In genomic region chr14:105301103-105301914, GRCh38 we compare ENCODE assay signal across 8 cellular contexts. TPM values are rescaled to one million over a fixed set of nuclear protein-coding genes. Genes with fewer than 3 reads are reported as not detected.
DNase-seq lines count a peak whose midpoint lies in the region; ATAC-seq, FAIRE-seq and TF ChIP-seq lines count a peak whose summit lies in the region.

No MANE protein-coding gene starts in this region.

- H3K27me3 ChIP-seq in HUES64 (ENCODE audit: insufficient read depth, low read length) (peaks cover 9% of the 10 kb centered on the region), OCI-LY1 (ENCODE audit: insufficient read depth, low read length) (peaks cover 14% of the 10 kb centered on the region; the same call in 1 of the 2 replicates), endothelial cell of umbilical vein (ENCODE audit: control insufficient read depth in 2 of 2, insufficient read depth in 2 of 2, low read length in 2 of 2) (no peaks in the 10 kb centered on the region)

- H3K9me2 ChIP-seq in OCI-LY1 (ENCODE audit: low read depth, low read length), result no peaks in the 10 kb centered on the region

- H3K9me1 ChIP-seq in endothelial cell of umbilical vein (replicated peaks; ENCODE audit: control insufficient read depth, extremely low read depth, insufficient read depth, low read length), result no peaks in the 10 kb centered on the region

- no peaks in the 10 kb centered on the region for H3F3A ChIP-seq in OCI-LY1 (ENCODE audit: insufficient read depth, low read length)

- no peak for TF ChIP-seq CTCF in OCI-LY1 (IDR thresholded peaks at IDR 0.05; ENCODE audit: low read length)
- TF ChIP-seq CTCF in endothelial cell of umbilical vein (IDR thresholded peaks at IDR 0.05; ENCODE audit: extremely low read depth in 1 of 2, insufficient read depth in 1 of 2, low read depth in 1 of 2, low read length in 2 of 2), result peak in 1 of 2 donors; percentile 1

- WGBS in HUES64, result 1% methylated on average over 65 of the region's 65 CpGs

- POLR2A ChIA-PET in endothelial cell of umbilical vein (lab: Charles Lee), result interaction anchor here (0.9 to 1.2 kb wide), 2 partner anchors 13 to 132 kb away, joined by 3 read pairs; partner anchors contain the start of gene PACS2

- peak; percentile 97 for FAIRE-seq in endothelial cell of umbilical vein (lab: Jason Lieb, UNC)

- CTCF ChIA-PET in endothelial cell of umbilical vein (lab: Charles Lee), result interaction anchor here (0.7 to 3.8 kb wide), 10 partner anchors 9 to 211 kb away, joined by 3 to 22 read pairs (median 4); partner anchors contain the start of genes BTBD6 and PACS2

- H3K36me3 ChIP-seq in HUES64 (ENCODE audit: insufficient read depth, low read length), result no peaks in the 10 kb centered on the region
- no peaks in the 10 kb centered on the region; the same call in 1 of the 2 replicates for H3K36me3 ChIP-seq in OCI-LY1 (ENCODE audit: insufficient read depth, low read length)
- no peaks in the 10 kb centered on the region for H3K36me3 ChIP-seq in endothelial cell of umbilical vein (ENCODE audit: control insufficient read depth in 2 of 2, extremely low read depth in 1 of 2, insufficient read depth in 2 of 2, low read length in 2 of 2)

- TF ChIP-seq POLR2A in endothelial cell of umbilical vein (IDR thresholded peaks at IDR 0.05; ENCODE audit: low read depth, low read length), result peak; percentile 39

- H3K4me3 ChIP-seq in HUES64 (ENCODE audit: low read length) (peak overlapping the region; percentile 83), OCI-LY1 (ENCODE audit: low read depth, low read length, poor library complexity, severe bottlenecking) (peak overlapping the region; percentile 64), endothelial cell of umbilical vein (replicated peaks in 1 of 3; ENCODE audit: insufficient read depth in 1 of 3, low read depth in 1 of 3, low read length in 3 of 3) (peak overlapping the region; percentile 25 to 79 (median 54))

- H2AFZ ChIP-seq in OCI-LY1 (ENCODE audit: low read length) (no peak overlapping the region), endothelial cell of umbilical vein (ENCODE audit: low read depth, low read length) (peak overlapping the region; percentile 77)

- no TSS peak for BruUV-seq in endothelial cell of umbilical vein (replicated peaks; lab: Mats Ljungman, UMichigan)

- peak; percentile 99 for DNase-seq in D341Med (ENCODE audit: low spot score)
- DNase-seq in activated T-cell treated with anti-CD3 and anti-CD28 coated beads for 1 hour (ENCODE audit: low read depth), result peak; percentile 99
- peak; percentile 95 for DNase-seq in endothelial cell of umbilical vein (ENCODE audit: low read depth, low spot score)
- peak; percentile 93 for DNase-seq in midbrain (lab: John Stamatoyannopoulos, UW)
- DNase-seq in stimulated activated CD8-positive, alpha-beta memory T cell treated with anti-CD3 and anti-CD28 coated beads, Interleukin-15, amount 100 ng/mL, for 4 hours (ENCODE audit: low read depth in 2 of 2), result peak; percentile 98

- H3K27ac ChIP-seq in HUES64 (ENCODE audit: low read depth, low read length) (peak overlapping the region; percentile 95; the same call in 1 of the 2 replicates), OCI-LY1 (ENCODE audit: low read depth, low read length, poor library complexity, severe bottlenecking) (peak overlapping the region; percentile 51), endothelial cell of umbilical vein (ENCODE audit: insufficient read depth, low read depth, low read length) (peak overlapping the region; percentile 62)

- ATAC-seq in GM21447 (IDR thresholded peaks at IDR 0.05; ENCODE audit: unreplicated experiment), result peak; percentile 53

- no peaks in the 10 kb centered on the region for H4K20me1 ChIP-seq in OCI-LY1 (ENCODE audit: insufficient read depth, low read length)
- no peaks in the 10 kb centered on the region for H4K20me1 ChIP-seq in endothelial cell of umbilical vein (replicated peaks; ENCODE audit: control insufficient read depth, extremely low read depth, insufficient read depth, low read length)

- H3K9me3 ChIP-seq in HUES64 (ENCODE audit: insufficient read depth, low read depth, low read length) (no peaks in the 10 kb centered on the region), OCI-LY1 (ENCODE audit: low read length) (peaks cover 5% of the 10 kb centered on the region; the same call in 1 of the 2 replicates), endothelial cell of umbilical vein (replicated peaks; ENCODE audit: control insufficient read depth, insufficient read depth, low read length) (no peaks in the 10 kb centered on the region)

- H3K9ac ChIP-seq in HUES64 (ENCODE audit: low read depth, low read length) (peak overlapping the region; percentile 86), OCI-LY1 (ENCODE audit: low read length) (peak overlapping the region; percentile 63), endothelial cell of umbilical vein (replicated peaks; ENCODE audit: extremely low read depth, insufficient read depth, low read length) (peak overlapping the region; percentile 90)

- intact Hi-C loops in endothelial cell of umbilical vein (cut with micrococcal nuclease), result loop anchor here (1.0 to 10.0 kb wide), 7 partner anchors 12 to 324 kb away; partner anchors contain the start of genes AHNAK2, BTBD6, MTA1 and TEDC1

- H3K4me1 ChIP-seq in HUES64 (ENCODE audit: insufficient read depth, low read length), result no peaks in the 10 kb centered on the region
- peaks cover 17% of the 10 kb centered on the region for H3K4me1 ChIP-seq in OCI-LY1 (ENCODE audit: insufficient read depth, low read length, severe bottlenecking)
- H3K4me1 ChIP-seq in endothelial cell of umbilical vein (ENCODE audit: control insufficient read depth, extremely low read depth, insufficient read depth, low read length), result peaks cover 9% of the 10 kb centered on the region

- peak overlapping the region; percentile 73 for H3K4me2 ChIP-seq in OCI-LY1 (ENCODE audit: low read length)
- peak overlapping the region; percentile 51 for H3K4me2 ChIP-seq in endothelial cell of umbilical vein (ENCODE audit: insufficient read depth, low read length)

- dilution Hi-C loops in endothelial cell of umbilical vein (cut with MboI; ENCODE audit: extremely low pct_ligation_motif_present, low sequenced_read_pairs), result no loop called here

- H3K79me2 ChIP-seq in OCI-LY1 (ENCODE audit: insufficient read depth, low read length), result no peaks in the 10 kb centered on the region
- peaks cover 23% of the 10 kb centered on the region for H3K79me2 ChIP-seq in endothelial cell of umbilical vein (ENCODE audit: control insufficient read depth, insufficient read depth, low read length)

TF ChIP-seq in endothelial cell of umbilical vein, 7 proteins besides CTCF, POLR2A, EP300 and RAD21:
- TF ChIP-seq POLR2AphosphoS5 (IDR thresholded peaks at IDR 0.05; ENCODE audit: insufficient read depth, low read depth, low read length), result no peak
- TF ChIP-seq JUN (IDR thresholded peaks at IDR 0.05; ENCODE audit: borderline replicate concordance, insufficient read depth, insufficient read length, low read depth), result no peak
- TF ChIP-seq EZH2 (IDR thresholded peaks at IDR 0.05; ENCODE audit: borderline replicate concordance, low read depth, low read length, severe bottlenecking), result no peak
- no peak for TF ChIP-seq MYC (IDR thresholded peaks at IDR 0.05; ENCODE audit: low read depth, low read length)
- TF ChIP-seq MAX (IDR thresholded peaks at IDR 0.05; ENCODE audit: insufficient read depth, insufficient read length), result no peak

RNA-seq across cellular contexts. Expression of gene BRF1, which starts 0.5 kb away (rescaled TPM):
- polyA plus RNA-seq in HUES64 (2013, experiment 1 of 2), result 11.6 TPM
- 17.1 TPM for polyA plus RNA-seq in HUES64 (2013, experiment 2 of 2)
- total RNA-seq in endothelial cell of umbilical vein, result 37.9 and 47.2 TPM in 2 replicates
- polyA plus RNA-seq in endothelial cell of umbilical vein, result 18.6 and 19.0 TPM in 2 replicates
- polyA plus RNA-seq in endothelial cell of umbilical vein (2011; cell fraction: cytosol; rRNA removed), result 9.4 and 13.0 TPM in 2 replicates
- 40.7 and 43.6 TPM in 2 replicates for polyA plus RNA-seq in endothelial cell of umbilical vein (2011; cell fraction: nucleus; rRNA removed)
- 14.4 and 15.7 TPM in 2 replicates for polyA plus RNA-seq in endothelial cell of umbilical vein (2012)
- polyA minus RNA-seq in endothelial cell of umbilical vein, result 24.1 and 26.7 TPM in 2 replicates
- 14.3 TPM for polyA minus RNA-seq in endothelial cell of umbilical vein (2011; cell fraction: cytosol; rRNA and poly(A)+ RNA removed)
- 39.8 and 59.1 TPM in 2 replicates for polyA minus RNA-seq in endothelial cell of umbilical vein (2011; cell fraction: nucleus; rRNA and poly(A)+ RNA removed)

RNA-seq across cellular contexts. Expression of gene PACS2, which starts 13.2 kb away (rescaled TPM):
- 28.8 TPM for polyA plus RNA-seq in HUES64 (2013, experiment 1 of 2)
- polyA plus RNA-seq in HUES64 (2013, experiment 2 of 2), result 32.9 TPM
- total RNA-seq in endothelial cell of umbilical vein, result 80.1 and 86.3 TPM in 2 replicates
- polyA plus RNA-seq in endothelial cell of umbilical vein, result 52.6 and 52.7 TPM in 2 replicates
- 31.1 and 47.8 TPM in 2 replicates for polyA plus RNA-seq in endothelial cell of umbilical vein (2011; cell fraction: cytosol; rRNA removed)
- polyA plus RNA-seq in endothelial cell of umbilical vein (2011; cell fraction: nucleus; rRNA removed), result 192 and 247 TPM in 2 replicates
- polyA plus RNA-seq in endothelial cell of umbilical vein (2012), result 36.5 and 56.0 TPM in 2 replicates
- polyA minus RNA-seq in endothelial cell of umbilical vein, result 36.0 and 66.4 TPM in 2 replicates
- polyA minus RNA-seq in endothelial cell of umbilical vein (2011; cell fraction: cytosol; rRNA and poly(A)+ RNA removed), result 14.6 TPM
- polyA minus RNA-seq in endothelial cell of umbilical vein (2011; cell fraction: nucleus; rRNA and poly(A)+ RNA removed), result 53.1 and 93.3 TPM in 2 replicates

RNA-seq across cellular contexts. Expression of gene BTBD6, which starts 53.0 kb away (rescaled TPM):
- polyA plus RNA-seq in HUES64 (2013, experiment 1 of 2), result 18.3 TPM
- 14.0 TPM for polyA plus RNA-seq in HUES64 (2013, experiment 2 of 2)
- 57.7 and 63.1 TPM in 2 replicates for total RNA-seq in endothelial cell of umbilical vein
- 63.1 and 65.0 TPM in 2 replicates for polyA plus RNA-seq in endothelial cell of umbilical vein
- 51.6 and 57.9 TPM in 2 replicates for polyA plus RNA-seq in endothelial cell of umbilical vein (2011; cell fraction: cytosol; rRNA removed)
- 111 and 113 TPM in 2 replicates for polyA plus RNA-seq in endothelial cell of umbilical vein (2011; cell fraction: nucleus; rRNA removed)
- 38.8 and 47.5 TPM in 2 replicates for polyA plus RNA-seq in endothelial cell of umbilical vein (2012)
- polyA minus RNA-seq in endothelial cell of umbilical vein, result 43.1 and 43.3 TPM in 2 replicates
- 27.3 TPM for polyA minus RNA-seq in endothelial cell of umbilical vein (2011; cell fraction: cytosol; rRNA and poly(A)+ RNA removed)
- 12.7 and 14.1 TPM in 2 replicates for polyA minus RNA-seq in endothelial cell of umbilical vein (2011; cell fraction: nucleus; rRNA and poly(A)+ RNA removed)

Comparison
In these comparisons a context has a peak if more than half of its experiments do, and no peak if none do; other contexts are left out.
1. Peak in every context shown above with its lines: DNase-seq, ATAC-seq, H3K4me3 ChIP-seq and H3K27ac ChIP-seq.